ENCODE assay signal across 20 cellular contexts in the genomic region with DNA sequence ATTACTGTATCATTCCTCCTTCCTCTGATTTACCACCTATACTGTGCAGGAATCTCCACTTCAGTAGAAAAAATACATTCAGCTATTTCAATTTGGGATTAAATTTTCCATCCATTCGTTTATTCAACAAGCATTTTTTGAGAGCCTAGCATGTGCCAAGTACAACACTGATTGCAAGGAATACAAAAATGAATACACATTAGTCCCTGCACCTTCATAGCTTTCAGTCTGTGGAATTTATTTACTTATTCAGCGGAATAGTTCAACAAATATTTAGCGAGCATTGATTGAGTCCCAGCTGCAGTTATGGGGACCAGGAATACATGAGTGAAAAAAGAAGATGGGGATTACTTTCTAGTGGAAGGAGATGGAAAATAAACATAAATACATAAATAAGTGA.
"Had no signal": no experiment of that assay in that cellular context is flagged by ENCODE, and none has a peak within 500 bp of the region (broad histone marks: within the 10 kb centered on the region; RNA-seq: fewer than 3 reads in every experiment).

No MANE protein-coding gene starts in this region.

- ATAC-seq: activated CD4-positive, CD25-positive, alpha-beta regulatory T cell treated with anti-CD3 and anti-CD28 coated beads, Interleukin-2, amount 50 U/mL, for 24 hours; activated CD8-positive, alpha-beta T cell treated with anti-CD3 and anti-CD28 coated beads, Interleukin-2, amount 10 ng/mL, durations not matched to agents 7 days and 5 days; K562 had no signal

- H3K27ac ChIP-seq: adrenal gland had no signal

- H3K36me3 ChIP-seq: adrenal gland had no signal

- FAIRE-seq: bronchial epithelial cell, K562, RCC 7860 had no signal

- H3K9me3 ChIP-seq: adrenal gland had no signal

- H3K4me3 ChIP-seq: adrenal gland, K562 had no signal

- DNase-seq: activated CD4-positive, alpha-beta T cell treated with anti-CD3 and anti-CD28 coated beads for 48 hours; activated CD4-positive, alpha-beta T cell treated with anti-CD3 and anti-CD28 coated beads, Interleukin-2, amount 50 U/mL, for 4 hours; activated CD8-positive, alpha-beta memory T cell treated with anti-CD3 and anti-CD28 coated beads, Interleukin-2, amount 50 U/mL, for 48 hours; activated CD8-positive, alpha-beta T cell treated with anti-CD3 and anti-CD28 coated beads, Interleukin-2, amount 10 ng/mL, durations not matched to agents 7 days and 5 days; activated naive CD4-positive, alpha-beta T cell treated with anti-CD3 and anti-CD28 coated beads, Interleukin-2, amount 50 U/mL, for 16 hours; activated naive CD8-positive, alpha-beta T cell treated with anti-CD3 and anti-CD28 coated beads, Interleukin-2, amount 10 ng/mL, durations not matched to agents 7 days and 5 days; activated T-cell treated with anti-CD3 and anti-CD28 coated beads, Interleukin-2, amount 50 U/mL, for 1 hour; adrenal gland; anterior cingulate cortex; central memory CD4-positive, alpha-beta T cell; Karpas-422; NCI-H1417; NCI-H2081; NCI-H510A treated with DMSO at 0.1 percent for 48 hours; NCI-H69; SHP77 treated with DMSO at 0.1 percent for 48 hours had no signal

- H3K27me3 ChIP-seq: adrenal gland had no signal
